Comparison of ENCODE assay signal across 10 cellular contexts in genomic region chr16:24976971-24977672, GRCh38. TPM values are rescaled to one million over a fixed set of nuclear protein-coding genes. Genes with fewer than 3 reads are reported as not detected.
DNase-seq lines count a peak whose midpoint lies in the region; ATAC-seq and TF ChIP-seq lines count a peak whose summit lies in the region.
"Had no signal": no experiment of that assay in that cellular context is flagged by ENCODE, and none has a peak within 500 bp of the region (broad histone marks: within the 10 kb centered on the region; RNA-seq: fewer than 3 reads in every experiment).

No MANE protein-coding gene starts in this region.

- WGBS in gastroesophageal sphincter (ENCODE audit: low coverage in 1 of 2), 2 donors: 74% methylated on average over 9 to 11 of the region's 16 CpGs
- 85 to 91% (median 89%) methylated on average over 16 of the region's 16 CpGs for WGBS in stomach, 5 donors

- H3K36me3 ChIP-seq in HCT116 (ENCODE audit: control insufficient read depth in 1 of 2, insufficient read depth in 2 of 2, low read length in 2 of 2) (peaks cover 2 to 10% of the 10 kb centered on the region in 2 experiments; a peak in 3 of 4 replicates), SK-N-MC (ENCODE audit: insufficient read depth, low read length) (peaks cover 14% of the 10 kb centered on the region), gastroesophageal sphincter (peaks cover 0 to 52% of the 10 kb centered on the region in 2 donors), stomach (peaks cover 23 to 58% (median 53%) of the 10 kb centered on the region in 4 donors)

- H3K27me3 Mint-ChIP-seq in nephron progenitor cell (ENCODE audit: low read depth, poor library complexity): no peaks in the 10 kb centered on the region
- no peaks in the 10 kb centered on the region for H3K27me3 Mint-ChIP-seq in activated CD8-positive, alpha-beta T cell treated with anti-CD3 and anti-CD28 coated beads for 36 hours
- H3K27me3 Mint-ChIP-seq: activated CD4-positive, alpha-beta memory T cell treated with anti-CD3 and anti-CD28 coated beads for 36 hours had no signal

- no peak overlapping the region for H3K27ac Mint-ChIP-seq in nephron progenitor cell
- H3K27ac Mint-ChIP-seq in activated CD8-positive, alpha-beta T cell treated with anti-CD3 and anti-CD28 coated beads for 36 hours: no peak overlapping the region
- H3K27ac Mint-ChIP-seq: activated CD4-positive, alpha-beta memory T cell treated with anti-CD3 and anti-CD28 coated beads for 36 hours had no signal

- RAD21 ChIA-PET in HCT116 (lab: Charles Lee; ENCODE audit: low non-redundant PET in 1 of 2, low total read pairs in 2 of 2, uncharacterized antibody in 2 of 2, unreplicated experiment in 2 of 2): no interaction called here

- H3K27ac ChIP-seq in HCT116 (ENCODE audit: low read depth, low read length): no peak overlapping the region
- peak overlapping the region; percentile 97 for H3K27ac ChIP-seq in SK-N-MC
- H3K27ac ChIP-seq in gastroesophageal sphincter: peak overlapping the region in 3 of 4 donors; percentile 58 to 72 (median 69)
- H3K27ac ChIP-seq in stomach: peak overlapping the region in 4 of 5 donors; percentile 47 to 77 (median 57)

- TF ChIP-seq POLR2A in HCT116 (IDR thresholded peaks at IDR 0.05; ENCODE audit: borderline replicate concordance, extremely low read depth, insufficient read depth, insufficient read length) (no peak), gastroesophageal sphincter (IDR thresholded peaks at IDR 0.05) (no peak), stomach (IDR thresholded peaks at IDR 0.05) (no peak)

- H3K9me3 Mint-ChIP-seq in nephron progenitor cell: peaks cover 3% of the 10 kb centered on the region
- peaks cover 2% of the 10 kb centered on the region for H3K9me3 Mint-ChIP-seq in activated CD8-positive, alpha-beta T cell treated with anti-CD3 and anti-CD28 coated beads for 36 hours

- peaks cover 7 to 31% of the 10 kb centered on the region in 2 experiments for H3K4me1 ChIP-seq in HCT116 (ENCODE audit: control insufficient read depth in 1 of 2, insufficient read depth in 2 of 2, low read length in 2 of 2)
- peaks cover 0 to 58% (median 14%) of the 10 kb centered on the region in 3 donors for H3K4me1 ChIP-seq in gastroesophageal sphincter
- H3K4me1 ChIP-seq in stomach: peaks cover 21 to 51% (median 35%) of the 10 kb centered on the region in 4 donors

- H3K4me2 ChIP-seq in HCT116 (ENCODE audit: low read length): peak overlapping the region; percentile 48

- intact Hi-C loops in HCT116 (cut with micrococcal nuclease) (no loop called here), stomach (cut with DNase I; ENCODE audit: low total_unique reads) (no loop called here)
- intact Hi-C loops in activated CD8-positive, alpha-beta T cell treated with anti-CD3 and anti-CD28 coated beads for 36 hours (cut with micrococcal nuclease): no loop called here

- no peaks in the 10 kb centered on the region for H3K9me2 ChIP-seq in HCT116 (ENCODE audit: insufficient read depth)

- ATAC-seq in HCT116 (no peak), gastroesophageal sphincter (no peak)
- ATAC-seq in activated CD8-positive, alpha-beta T cell treated with anti-CD3 and anti-CD28 coated beads for 36 hours: no peak

- POLR2A ChIA-PET in HCT116 (lab: Charles Lee): no interaction called here
- POLR2A ChIA-PET in activated CD8-positive, alpha-beta T cell treated with anti-CD3 and anti-CD28 coated beads for 36 hours (lab: Charles Lee): interaction anchor here (0.6 kb wide), 1 partner anchor 27 kb away, joined by 3 read pairs; no protein-coding TSS in a partner anchor

- H3K27me3 ChIP-seq in HCT116 (ENCODE audit: insufficient read depth, low read length): no peaks in the 10 kb centered on the region
- no peaks in the 10 kb centered on the region for H3K27me3 ChIP-seq in gastroesophageal sphincter
- no peaks in the 10 kb centered on the region for H3K27me3 ChIP-seq in stomach

- H3K4me3 ChIP-seq in HCT116 (replicated peaks in 1 of 2; ENCODE audit: low read depth in 1 of 2, low read length in 2 of 2) (no peak overlapping the region), SK-N-MC (peak overlapping the region; percentile 64), gastroesophageal sphincter (no peak overlapping the region), stomach (no peak overlapping the region)
- H3K4me3 ChIP-seq: skin epidermis had no signal

- TF ChIP-seq RAD21 in HCT116 (IDR thresholded peaks at IDR 0.05; ENCODE audit: low read depth): no peak

- TF ChIP-seq CTCF in HCT116 (IDR thresholded peaks at IDR 0.05 in 2 of 3, conservative IDR thresholded peaks at IDR 0.05 in 1 of 3; ENCODE audit: borderline replicate concordance in 1 of 3, insufficient read depth in 1 of 3, low read depth in 2 of 3, low read length in 2 of 3): no peak
- TF ChIP-seq CTCF in gastroesophageal sphincter (IDR thresholded peaks at IDR 0.05): no peak
- TF ChIP-seq CTCF in stomach (IDR thresholded peaks at IDR 0.05): no peak
- TF ChIP-seq CTCF in nephron progenitor cell (IDR thresholded peaks at IDR 0.05): no peak
- no peak for TF ChIP-seq CTCF in activated CD8-positive, alpha-beta T cell treated with anti-CD3 and anti-CD28 coated beads for 36 hours (IDR thresholded peaks at IDR 0.05)

- H4K20me1 ChIP-seq in HCT116 (ENCODE audit: insufficient read depth): no peaks in the 10 kb centered on the region

- no peak overlapping the region for H2AFZ ChIP-seq in HCT116 (ENCODE audit: low read depth, low read length, poor library complexity, severe bottlenecking)

- H3K4me3 Mint-ChIP-seq in nephron progenitor cell: no peak overlapping the region
- H3K4me3 Mint-ChIP-seq in activated CD8-positive, alpha-beta T cell treated with anti-CD3 and anti-CD28 coated beads for 36 hours: no peak overlapping the region
- H3K4me3 Mint-ChIP-seq: activated CD4-positive, alpha-beta memory T cell treated with anti-CD3 and anti-CD28 coated beads for 36 hours had no signal

- H3K9me3 ChIP-seq in HCT116 (ENCODE audit: control insufficient read depth in 1 of 2, insufficient read depth in 1 of 2, low read depth in 1 of 2, low read length in 2 of 2): no peaks in the 10 kb centered on the region
- H3K9me3 ChIP-seq in SK-N-MC (ENCODE audit: low read depth, low read length): no peaks in the 10 kb centered on the region
- no peaks in the 10 kb centered on the region for H3K9me3 ChIP-seq in gastroesophageal sphincter
- H3K9me3 ChIP-seq in stomach: no peaks in the 10 kb centered on the region

- TF ChIP-seq EP300 in gastroesophageal sphincter (IDR thresholded peaks at IDR 0.05): no peak
- no peak for TF ChIP-seq EP300 in stomach (IDR thresholded peaks at IDR 0.05)

- CTCF ChIA-PET in HCT116 (lab: Charles Lee): no interaction called here
- CTCF ChIA-PET in activated CD8-positive, alpha-beta T cell treated with anti-CD3 and anti-CD28 coated beads for 36 hours (lab: Charles Lee): interaction anchor here (0.8 to 1.3 kb wide), 2 partner anchors 11 to 29 kb away, joined by 3 read pairs; no protein-coding TSS in a partner anchor

- H3K36me3 Mint-ChIP-seq in nephron progenitor cell (ENCODE audit: low read depth): peaks cover 41% of the 10 kb centered on the region
- peaks cover 41% of the 10 kb centered on the region for H3K36me3 Mint-ChIP-seq in activated CD8-positive, alpha-beta T cell treated with anti-CD3 and anti-CD28 coated beads for 36 hours (ENCODE audit: low read depth)

- H3K9ac ChIP-seq in HCT116 (ENCODE audit: low read length) (no peak overlapping the region), SK-N-MC (ENCODE audit: insufficient read length) (peak overlapping the region; percentile 49)

- H3K4me1 Mint-ChIP-seq in nephron progenitor cell: peaks cover 8% of the 10 kb centered on the region
- H3K4me1 Mint-ChIP-seq in activated CD8-positive, alpha-beta T cell treated with anti-CD3 and anti-CD28 coated beads for 36 hours (ENCODE audit: low read depth): peaks cover 57% of the 10 kb centered on the region

- H3K79me2 ChIP-seq in HCT116 (ENCODE audit: insufficient read depth, low read length): peaks cover 31% of the 10 kb centered on the region

- BruUV-seq in HCT116 (replicated peaks; lab: Mats Ljungman, UMichigan): no TSS peak

- DNase-seq in HCT116 (ENCODE audit: low read depth, low spot score): no peak
- no peak for DNase-seq in SK-N-MC (ENCODE audit: low read depth, low spot score)
- no peak for DNase-seq in stomach
- DNase-seq in nephron progenitor cell: no peak
- DNase-seq in activated CD8-positive, alpha-beta T cell treated with anti-CD3 and anti-CD28 coated beads for 36 hours: no peak
- no peak for DNase-seq in NCI-H187 (lab: John Stamatoyannopoulos, UW)
- DNase-seq: activated CD4-positive, alpha-beta memory T cell treated with anti-CD3 and anti-CD28 coated beads for 36 hours; NCI-H1436 had no signal

TF ChIP-seq in HCT116, 20 proteins besides CTCF, POLR2A, EP300 and RAD21 (continues in another document):
- TF ChIP-seq MAX (IDR thresholded peaks at IDR 0.05) (no peak), EGR1 (IDR thresholded peaks at IDR 0.05; ENCODE audit: low read depth) (no peak), SRF (IDR thresholded peaks at IDR 0.05; ENCODE audit: low read depth) (no peak), TCF7L2 (IDR thresholded peaks at IDR 0.05; ENCODE audit: borderline replicate concordance, extremely low read depth, insufficient read depth, insufficient read length) (no peak), ELF1 (IDR thresholded peaks at IDR 0.05; ENCODE audit: borderline replicate concordance, low read depth) (no peak), ZNF274 (IDR thresholded peaks at IDR 0.05; ENCODE audit: low read depth, low read length) (no peak), FOSL1 (IDR thresholded peaks at IDR 0.05; ENCODE audit: low read depth) (no peak), SP1 (IDR thresholded peaks at IDR 0.05; ENCODE audit: low read depth) (no peak), POLR2AphosphoS5 (IDR thresholded peaks at IDR 0.05; ENCODE audit: low read depth, low read length) (no peak), ZFX (IDR thresholded peaks at IDR 0.05) (no peak), SIN3A (IDR thresholded peaks at IDR 0.05; ENCODE audit: low read depth) (no peak), EZH2phosphoT487 (IDR thresholded peaks at IDR 0.05; ENCODE audit: borderline replicate concordance) (no peak)

RNA-seq across cellular contexts. Expression of gene ARHGAP17, which starts 38.0 kb away (rescaled TPM):
- total RNA-seq in HCT116 (2021; ENCODE audit: unreplicated experiment) (45.5 TPM), gastroesophageal sphincter (10 to 100 TPM; 40.8 to 51.2 (median 46.2) TPM), stomach (100 to 1,000 TPM in 2 of 5 donors, 10 to 100 TPM in 3; 30.3 to 414 (median 74.9) TPM)
- 22.2 TPM in 2 replicates for polyA plus RNA-seq in HCT116 (2012)
- polyA plus RNA-seq in stomach: 10 to 100 TPM; 18.4 to 22.7 (median 20.5) TPM
- total RNA-seq in activated CD8-positive, alpha-beta T cell treated with anti-CD3 and anti-CD28 coated beads for 36 hours: 10 to 100 TPM; 69.6 to 75.9 TPM
